In genomic region chr12:88052686-88053085, GRCh38 we compare ENCODE assay signal across 8 cellular contexts.
DNase-seq lines count a peak whose midpoint lies in the region; ATAC-seq and FAIRE-seq lines count a peak whose summit lies in the region.

No MANE protein-coding gene starts in this region.

- H3K4me3 Mint-ChIP-seq in effector memory CD8-positive, alpha-beta T cell = no peak overlapping the region

- intact Hi-C loops in head of caudate nucleus (cut with DNase I) = no loop called here

- H3K27ac Mint-ChIP-seq in effector memory CD8-positive, alpha-beta T cell = no peak overlapping the region

- peak; percentile 43 for DNase-seq in EL
- peak; percentile 38 for DNase-seq in MV-4-11 (lab: John Stamatoyannopoulos, UW)
- DNase-seq in head of caudate nucleus = peak in 40 of 42 donors; percentile 4 to 79 (median 52)
- peak; percentile 4 for DNase-seq in urothelium cell line (ENCODE audit: low spot score)
- DNase-seq in effector memory CD8-positive, alpha-beta T cell = no peak

- peak; percentile 68 for ATAC-seq in GM21367 (IDR thresholded peaks at IDR 0.05; ENCODE audit: unreplicated experiment)
- no peak for ATAC-seq in effector memory CD8-positive, alpha-beta T cell (replicated peaks)
- ATAC-seq in HG03135 (IDR thresholded peaks at IDR 0.05; ENCODE audit: unreplicated experiment) = no peak

- H3K4me1 Mint-ChIP-seq in effector memory CD8-positive, alpha-beta T cell (ENCODE audit: low read depth in 2 of 2) = no peaks in the 10 kb centered on the region

- no peaks in the 10 kb centered on the region for H3K9me3 Mint-ChIP-seq in effector memory CD8-positive, alpha-beta T cell

- peaks cover 21% of the 10 kb centered on the region for H3K36me3 Mint-ChIP-seq in effector memory CD8-positive, alpha-beta T cell (ENCODE audit: insufficient read depth)

- peak; percentile 86 for FAIRE-seq in TTC549 (lab: Jason Lieb, UNC)
- FAIRE-seq in urothelium cell line (lab: Jason Lieb, UNC) = no peak

- no peaks in the 10 kb centered on the region for H3K27me3 Mint-ChIP-seq in effector memory CD8-positive, alpha-beta T cell

Comparison
In these comparisons a context has a peak if more than half of its experiments do, and no peak if none do; other contexts are left out.
1. DNase-seq: peak in EL (single experiment), MV-4-11 (single experiment), head of caudate nucleus (40 of 42) and urothelium cell line (single experiment); none in effector memory CD8-positive, alpha-beta T cell (0 of 3).